In genomic region chr22:18023509-18024275, GRCh38 we compare ENCODE assay signal across 8 cellular contexts. TPM values are rescaled to one million over a fixed set of nuclear protein-coding genes. Genes with fewer than 3 reads are reported as not detected.
DNase-seq lines count a peak whose midpoint lies in the region; ATAC-seq and TF ChIP-seq lines count a peak whose summit lies in the region.

No MANE protein-coding gene starts in this region.

- TF ChIP-seq CTCF in VCaP (conservative IDR thresholded peaks at IDR 0.05) = no peak

- DNase-seq in NCI-H1436 (lab: John Stamatoyannopoulos, UW) (peak; percentile 25), NCI-H1436 treated with DMSO at 0.1 percent for 48 hours (lab: John Stamatoyannopoulos, UW) (no peak), NCI-H1092 treated with DMSO at 0.1 percent for 48 hours (lab: John Stamatoyannopoulos, UW) (peak; percentile 74), dermis blood vessel endothelial cell (peak; percentile 86), left colon (peak; percentile 88 to 89)
- DNase-seq in stimulated activated CD4-positive, alpha-beta T cell treated with anti-CD3 and anti-CD28 coated beads, Interleukin-12 subunit alpha, Interleukin-12 subunit beta, amount 100 ng/mL, for 4 hours = peak; percentile 32

- H3K27ac ChIP-seq in VCaP = peak overlapping the region; percentile 86

- peak; percentile 93 for ATAC-seq in left colon
- no peak for ATAC-seq in GM21786 (IDR thresholded peaks at IDR 0.05; ENCODE audit: unreplicated experiment)

- intact Hi-C loops in left colon (cut with DNase I, micrococcal nuclease) = no loop called here

RNA-seq across cellular contexts. Expression of gene MICAL3, which starts 0.7 kb away (rescaled TPM):
- total RNA-seq in dermis blood vessel endothelial cell (40.2 and 43.4 TPM in 2 replicates), left colon (100 to 1,000 TPM in 1 of 2 donors, 10 to 100 TPM in 1; 93.6 to 114 TPM)

RNA-seq across cellular contexts. Expression of gene PEX26, which starts 54.1 kb away (rescaled TPM):
- total RNA-seq in dermis blood vessel endothelial cell = 24.8 and 37.6 TPM in 2 replicates
- total RNA-seq in left colon = 100 to 1,000 TPM; 128 to 196 TPM
